In genomic region chr2:171310889-171311288, GRCh38 we compare ENCODE assay signal across 17 cellular contexts.
A peak's percentile ranks its signal among the peaks of the same experiment; 100 is the strongest.
DNase-seq lines count a peak whose midpoint lies in the region; ATAC-seq, FAIRE-seq and TF ChIP-seq lines count a peak whose summit lies in the region.
"Had no signal": no experiment of that assay in that cellular context is flagged by ENCODE, and none has a peak within 500 bp of the region (broad histone marks: within the 10 kb centered on the region; RNA-seq: fewer than 3 reads in every experiment).

No MANE protein-coding gene starts in this region.

- H3K4me2 ChIP-seq in hepatocyte, result no peak overlapping the region
- H3K4me2 ChIP-seq: BLaER1 treated with 17β-estradiol and CSF1 and Interleukin-3, amounts not matched to agents 10 nM and 100 nM had no signal

- ATAC-seq in stimulated activated naive B cell treated with anti-CD40 and anti-IgM and Interleukin-4, amounts not matched to agents 10 μg/mL and 1 μg/mL and 100 μg/mL, for 72 hours (replicated peaks), result no peak
- ATAC-seq: HCT116, K562 had no signal

- H3K27me3 ChIP-seq in bronchial epithelial cell (ENCODE audit: control insufficient read depth, insufficient read depth, low read length), result no peaks in the 10 kb centered on the region
- H3K27me3 ChIP-seq in hepatocyte, result no peaks in the 10 kb centered on the region
- H3K27me3 ChIP-seq: BLaER1 treated with 17β-estradiol and CSF1 and Interleukin-3, amounts not matched to agents 10 nM and 100 nM had no signal

- H3K27ac Mint-ChIP-seq in stimulated activated naive B cell treated with anti-CD40 and anti-IgM and Interleukin-4, amounts not matched to agents 10 μg/mL and 1 μg/mL and 100 μg/mL, for 72 hours, result peak overlapping the region; percentile 21
- H3K27ac Mint-ChIP-seq: CD4-positive, alpha-beta T cell had no signal

- TF ChIP-seq CTCF in VCaP (conservative IDR thresholded peaks at IDR 0.05) (no peak), bronchial epithelial cell (IDR thresholded peaks at IDR 0.05; ENCODE audit: insufficient read depth, low read length, severe bottlenecking) (no peak), hepatocyte (IDR thresholded peaks at IDR 0.05; ENCODE audit: poor library complexity) (no peak)

- H3K4me3 ChIP-seq in bronchial epithelial cell (ENCODE audit: low read depth, low read length) (no peak overlapping the region), hepatocyte (no peak overlapping the region)
- H3K4me3 ChIP-seq: BLaER1 treated with 17β-estradiol and CSF1 and Interleukin-3, amounts not matched to agents 10 nM and 100 nM; K562 had no signal

- no peaks in the 10 kb centered on the region for H3K36me3 ChIP-seq in bronchial epithelial cell (ENCODE audit: control insufficient read depth, insufficient read depth, low read length)
- H3K36me3 ChIP-seq in hepatocyte (replicated peaks; ENCODE audit: insufficient read depth, low read depth), result no peaks in the 10 kb centered on the region

- no peak overlapping the region for H2AFZ ChIP-seq in hepatocyte

- 80% methylated on average over 2 of the region's 2 CpGs for WGBS in hepatocyte (ENCODE audit: low lambda C conversion rate, missing lambda C conversion rate)

- H3K9me3 ChIP-seq in hepatocyte (ENCODE audit: low read depth), result no peaks in the 10 kb centered on the region

- no peaks in the 10 kb centered on the region for H3K9me2 ChIP-seq in hepatocyte (replicated peaks; ENCODE audit: insufficient read depth)

- H3K9me3 Mint-ChIP-seq in stimulated activated naive B cell treated with anti-CD40 and anti-IgM and Interleukin-4, amounts not matched to agents 10 μg/mL and 1 μg/mL and 100 μg/mL, for 72 hours, result peaks cover 15 to 18% of the 10 kb centered on the region in 2 donors

- peaks cover 12 to 17% of the 10 kb centered on the region in 2 donors for H3K4me1 Mint-ChIP-seq in stimulated activated naive B cell treated with anti-CD40 and anti-IgM and Interleukin-4, amounts not matched to agents 10 μg/mL and 1 μg/mL and 100 μg/mL, for 72 hours

- H3K4me3 Mint-ChIP-seq in stimulated activated naive B cell treated with anti-CD40 and anti-IgM and Interleukin-4, amounts not matched to agents 10 μg/mL and 1 μg/mL and 100 μg/mL, for 72 hours, result no peak overlapping the region
- H3K4me3 Mint-ChIP-seq: CD4-positive, alpha-beta T cell had no signal

- H3K27me3 Mint-ChIP-seq in stimulated activated naive B cell treated with anti-CD40 and anti-IgM and Interleukin-4, amounts not matched to agents 10 μg/mL and 1 μg/mL and 100 μg/mL, for 72 hours, result no peaks in the 10 kb centered on the region
- H3K27me3 Mint-ChIP-seq: CD4-positive, alpha-beta T cell had no signal

- no peaks in the 10 kb centered on the region for H4K20me1 ChIP-seq in hepatocyte (ENCODE audit: insufficient read depth, poor library complexity, severe bottlenecking)
- H4K20me1 ChIP-seq: BLaER1 treated with 17β-estradiol and CSF1 and Interleukin-3, amounts not matched to agents 10 nM and 100 nM had no signal

- no peak for FAIRE-seq in bronchial epithelial cell (lab: Jason Lieb, UNC)
- FAIRE-seq: H54, K562 had no signal

- H3K36me3 Mint-ChIP-seq in stimulated activated naive B cell treated with anti-CD40 and anti-IgM and Interleukin-4, amounts not matched to agents 10 μg/mL and 1 μg/mL and 100 μg/mL, for 72 hours, result peaks cover 17 to 39% of the 10 kb centered on the region in 2 donors

- DNase-seq in DMS53 treated with DMSO at 0.1 percent for 48 hours (lab: John Stamatoyannopoulos, UW; ENCODE audit: unreplicated experiment) (peak; percentile 35), bronchial epithelial cell (ENCODE audit: low read depth) (peak; percentile 31), hepatocyte (ENCODE audit: low spot score) (no peak), NCI-H2196 treated with DMSO at 0.1 percent for 48 hours (lab: John Stamatoyannopoulos, UW; ENCODE audit: unreplicated experiment) (no peak)
- no peak for DNase-seq in stimulated activated naive B cell treated with anti-CD40 and anti-IgM and Interleukin-4, amounts not matched to agents 10 μg/mL and 1 μg/mL and 100 μg/mL, for 72 hours
- DNase-seq in NK-92 treated with Interleukin-12 subunit alpha and Interleukin-12 subunit beta, amount 100 ng/mL, for 24 hours (lab: John Stamatoyannopoulos, UW), result no peak
- DNase-seq: ACHN; Calu3; CD4-positive, alpha-beta T cell; DND-41; GDM1 had no signal

- H3K27ac ChIP-seq in VCaP, result peak overlapping the region; percentile 85
- H3K27ac ChIP-seq in hepatocyte, result no peak overlapping the region
- H3K27ac ChIP-seq: BLaER1 treated with 17β-estradiol and CSF1 and Interleukin-3, amounts not matched to agents 10 nM and 100 nM; HL-60 had no signal

- no peaks in the 10 kb centered on the region for H3K4me1 ChIP-seq in hepatocyte (ENCODE audit: insufficient read depth)
- H3K4me1 ChIP-seq: BLaER1 treated with 17β-estradiol and CSF1 and Interleukin-3, amounts not matched to agents 10 nM and 100 nM had no signal

- no peaks in the 10 kb centered on the region for H3K79me2 ChIP-seq in hepatocyte

Comparison
In these comparisons a context has a peak if more than half of its experiments do, and no peak if none do; other contexts are left out.
1. DNase-seq: peak in DMS53 treated with DMSO at 0.1 percent for 48 hours (single experiment) and bronchial epithelial cell (single experiment); none in stimulated activated naive B cell treated with anti-CD40 and anti-IgM and Interleukin-4, amounts not matched to agents 10 μg/mL and 1 μg/mL and 100 μg/mL, for 72 hours (single experiment), hepatocyte (single experiment), NK-92 treated with Interleukin-12 subunit alpha and Interleukin-12 subunit beta, amount 100 ng/mL, for 24 hours (single experiment) and NCI-H2196 treated with DMSO at 0.1 percent for 48 hours (single experiment).